Comparison of ENCODE assay signal across 15 cellular contexts in genomic region chr14:105844047-105844630, GRCh38.
A peak's percentile ranks its signal among the peaks of the same experiment; 100 is the strongest.
DNase-seq lines count a peak whose midpoint lies in the region; ATAC-seq and TF ChIP-seq lines count a peak whose summit lies in the region.
"Had no signal": no experiment of that assay in that cellular context is flagged by ENCODE, and none has a peak within 500 bp of the region (broad histone marks: within the 10 kb centered on the region; RNA-seq: fewer than 3 reads in every experiment).

No MANE protein-coding gene starts in this region.

- no peak overlapping the region for H3K4me3 Mint-ChIP-seq in activated B cell treated with CpG ODN at 0.5 μM for 24 hours
- H3K4me3 Mint-ChIP-seq: CD4-positive, CD25-positive, alpha-beta regulatory T cell had no signal

- CTCF ChIA-PET in activated B cell treated with CpG ODN at 0.5 μM for 24 hours (lab: Charles Lee), result no interaction called here

- peaks cover 0 to 39% (median 3%) of the 10 kb centered on the region in 7 donors for H3K27me3 ChIP-seq in heart right ventricle

- DNase-seq in cardiac septum (ENCODE audit: low spot score) (peak; percentile 64), heart right ventricle (no peak), activated B cell treated with CpG ODN at 0.5 μM for 24 hours (no peak), mucosa of gallbladder (ENCODE audit: low spot score) (peak; percentile 7), ureter (ENCODE audit: low spot score) (peak; percentile 37), COR-L47 (lab: John Stamatoyannopoulos, UW) (no peak), NOMO-1 treated with dmso at 0.1 percent for 144 hours (lab: John Stamatoyannopoulos, UW; ENCODE audit: unreplicated experiment) (no peak)
- DNase-seq: AML-193; CD4-positive, CD25-positive, alpha-beta regulatory T cell; GM23248; IMR-90; Kasumi-1; NCI-H187 treated with DMSO at 0.1 percent for 48 hours; NCI-H446 treated with DMSO at 0.1 percent for 48 hours; NCI-H774 had no signal

- H3K4me3 ChIP-seq in heart right ventricle, result no peak overlapping the region
- H3K4me3 ChIP-seq: GM23248 had no signal

- H3K27me3 Mint-ChIP-seq in activated B cell treated with CpG ODN at 0.5 μM for 24 hours, result no peaks in the 10 kb centered on the region
- H3K27me3 Mint-ChIP-seq: CD4-positive, CD25-positive, alpha-beta regulatory T cell had no signal

- no peaks in the 10 kb centered on the region for H3K4me1 ChIP-seq in heart right ventricle

- WGBS in heart right ventricle, 2 donors, result 89% methylated on average over 16 of the region's 16 CpGs

- H3K27ac ChIP-seq in heart right ventricle, result no peak overlapping the region
- H3K27ac ChIP-seq: GM23248 had no signal

- POLR2A ChIA-PET in activated B cell treated with CpG ODN at 0.5 μM for 24 hours (lab: Charles Lee), result interaction anchor here (0.7 to 1.4 kb wide), 4 partner anchors 8 to 39 kb away, joined by 3 to 5 read pairs (median 4); no protein-coding TSS in a partner anchor

- ATAC-seq in heart right ventricle (no peak), activated B cell treated with CpG ODN at 0.5 μM for 24 hours (ENCODE audit: low read depth) (no peak)

- intact Hi-C loops in cardiac septum (cut with DNase I), result no loop called here
- intact Hi-C loops in heart right ventricle (cut with DNase I), result no loop called here
- intact Hi-C loops in activated B cell treated with CpG ODN at 0.5 μM for 24 hours (cut with micrococcal nuclease), result no loop called here

- peaks cover 30% of the 10 kb centered on the region for H3K4me1 Mint-ChIP-seq in activated B cell treated with CpG ODN at 0.5 μM for 24 hours

- no peaks in the 10 kb centered on the region for H3K36me3 ChIP-seq in heart right ventricle

- peaks cover 0 to 8% (median 0%) of the 10 kb centered on the region in 11 donors for H3K9me3 ChIP-seq in heart right ventricle

- H3K27ac Mint-ChIP-seq in activated B cell treated with CpG ODN at 0.5 μM for 24 hours, result peak overlapping the region; percentile 31

- H3K9me3 Mint-ChIP-seq in activated B cell treated with CpG ODN at 0.5 μM for 24 hours, result no peaks in the 10 kb centered on the region
- H3K9me3 Mint-ChIP-seq: CD4-positive, CD25-positive, alpha-beta regulatory T cell had no signal

- TF ChIP-seq CTCF in heart right ventricle (IDR thresholded peaks at IDR 0.05) (no peak), activated B cell treated with CpG ODN at 0.5 μM for 24 hours (IDR thresholded peaks at IDR 0.05) (no peak)

- H3K36me3 Mint-ChIP-seq in activated B cell treated with CpG ODN at 0.5 μM for 24 hours (ENCODE audit: low read depth), result peaks cover 69% of the 10 kb centered on the region
- H3K36me3 Mint-ChIP-seq: CD4-positive, CD25-positive, alpha-beta regulatory T cell had no signal

Comparison
In these comparisons a context has a peak if more than half of its experiments do, and no peak if none do; other contexts are left out.
1. DNase-seq: peak in cardiac septum (single experiment), mucosa of gallbladder (single experiment) and ureter (single experiment); none in heart right ventricle (0 of 2), activated B cell treated with CpG ODN at 0.5 μM for 24 hours (single experiment), COR-L47 (single experiment) and NOMO-1 treated with dmso at 0.1 percent for 144 hours (single experiment).